1 cellular context compared by ENCODE assay signal in the genomic region with DNA sequence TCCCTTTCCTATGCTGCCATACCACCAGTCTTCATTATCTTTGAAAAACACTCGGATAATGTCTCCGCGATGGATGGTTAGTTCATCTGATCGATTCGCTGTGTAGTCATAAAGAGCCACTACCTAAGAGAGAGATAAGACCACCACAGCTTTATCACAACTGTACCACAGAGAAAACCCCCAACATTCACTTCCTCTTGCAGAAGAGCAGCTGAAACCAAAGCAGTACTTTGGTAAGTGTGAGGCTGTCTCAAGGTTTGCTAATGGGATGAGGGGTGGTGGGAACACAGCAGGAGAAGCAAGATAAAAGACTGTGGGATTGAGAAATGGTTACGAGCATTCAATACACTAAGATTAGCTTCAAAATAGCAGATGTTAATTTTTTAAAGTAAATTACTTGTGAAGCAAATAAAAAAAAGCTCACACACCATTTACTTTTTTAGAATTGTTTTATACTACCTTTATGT.
TF ChIP-seq lines count a peak whose summit lies in the region.

No MANE protein-coding gene starts in this region.

TF ChIP-seq in K562, 482 proteins besides CTCF, POLR2A, EP300 and RAD21 (continued from another document and continues in another):
- TF ChIP-seq PBX2 (CRISPR knock-in tag; IDR thresholded peaks at IDR 0.05; ENCODE audit: low read depth) (no peak), PBX2 (tag; conservative IDR thresholded peaks at IDR 0.05; ENCODE audit: low read depth) (peak; percentile 90), XRCC4 (IDR thresholded peaks at IDR 0.05; ENCODE audit: extremely low read depth, insufficient read depth, insufficient read length) (no peak), ZNF224 (CRISPR knock-in tag; IDR thresholded peaks at IDR 0.05) (no peak), MAFG (tag; conservative IDR thresholded peaks at IDR 0.05) (peak; percentile 69), RUNX1 (IDR thresholded peaks at IDR 0.05; ENCODE audit: low read depth) (peak; percentile 99), DEAF1 (CRISPR knock-in tag; IDR thresholded peaks at IDR 0.05) (peak; percentile 64; the same call in 1 of the 2 replicates), SMAD4 (CRISPR knock-in tag; conservative IDR thresholded peaks at IDR 0.05) (peak; percentile 99), BRD4 (IDR thresholded peaks at IDR 0.05) (no peak), RFX5 (IDR thresholded peaks at IDR 0.05; ENCODE audit: low read depth, low read length) (no peak), AFF4 (CRISPR knock-in tag; IDR thresholded peaks at IDR 0.05) (peak; percentile 81; the same call in 1 of the 2 replicates), HNRNPUL1 (IDR thresholded peaks at IDR 0.05; ENCODE audit: low read length) (0 out of 2 replicates have a peak, but pooled peaks have one; percentile 77), SETDB1 (IDR thresholded peaks at IDR 0.05; ENCODE audit: low read length) (no peak), ZEB2 (IDR thresholded peaks at IDR 0.05) (peak; percentile 96), JUND (IDR thresholded peaks at IDR 0.05; ENCODE audit: borderline replicate concordance, low read depth, low read length) (peak; percentile 91), JUND (tag; IDR thresholded peaks at IDR 0.05; ENCODE audit: borderline replicate concordance, low read depth, low read length) (peak; percentile 91; the same call in 2 of the 3 replicates), ERF (CRISPR knock-in tag; IDR thresholded peaks at IDR 0.05) (peak; percentile 84), MEIS2 (IDR thresholded peaks at IDR 0.05; ENCODE audit: partially characterized antibody) (peak; percentile 97), NONO (IDR thresholded peaks at IDR 0.05; ENCODE audit: low read depth in 2 of 2, low read length in 1 of 2) (peak in 1 of 2 experiments; percentile 97; a peak in 2 of 4 replicates), NBN (IDR thresholded peaks at IDR 0.05; ENCODE audit: low read depth) (peak; percentile 100), CEBPB (tag; IDR thresholded peaks at IDR 0.05) (peak; percentile 98), POLR2H (tag; IDR thresholded peaks at IDR 0.05; ENCODE audit: low read depth) (peak; percentile 81), GTF2F1 (IDR thresholded peaks at IDR 0.05; ENCODE audit: low read depth, low read length) (no peak), USF2 (CRISPR knock-in tag; IDR thresholded peaks at IDR 0.05) (no peak), ILK (tag; IDR thresholded peaks at IDR 0.05; ENCODE audit: borderline replicate concordance, low read depth) (no peak), ZNF184 (CRISPR knock-in tag; IDR thresholded peaks at IDR 0.05) (no peak), RBM17 (IDR thresholded peaks at IDR 0.05; ENCODE audit: borderline replicate concordance, low read depth, low read length) (no peak), TCF7 (IDR thresholded peaks at IDR 0.05; ENCODE audit: borderline replicate concordance) (peak; percentile 82; the same call in 1 of the 2 replicates), TCFL5 (CRISPR knock-in tag; conservative IDR thresholded peaks at IDR 0.05) (peak; percentile 81; the same call in 1 of the 2 replicates), HNRNPL (IDR thresholded peaks at IDR 0.05; ENCODE audit: low read depth, low read length) (no peak), ARID3A (IDR thresholded peaks at IDR 0.05; ENCODE audit: borderline replicate concordance, low read depth, low read length) (peak; percentile 56; the same call in 1 of the 2 replicates), ZBTB17 (CRISPR knock-in tag; IDR thresholded peaks at IDR 0.05) (peak; percentile 90)
- TF ChIP-seq, protein P1, sequence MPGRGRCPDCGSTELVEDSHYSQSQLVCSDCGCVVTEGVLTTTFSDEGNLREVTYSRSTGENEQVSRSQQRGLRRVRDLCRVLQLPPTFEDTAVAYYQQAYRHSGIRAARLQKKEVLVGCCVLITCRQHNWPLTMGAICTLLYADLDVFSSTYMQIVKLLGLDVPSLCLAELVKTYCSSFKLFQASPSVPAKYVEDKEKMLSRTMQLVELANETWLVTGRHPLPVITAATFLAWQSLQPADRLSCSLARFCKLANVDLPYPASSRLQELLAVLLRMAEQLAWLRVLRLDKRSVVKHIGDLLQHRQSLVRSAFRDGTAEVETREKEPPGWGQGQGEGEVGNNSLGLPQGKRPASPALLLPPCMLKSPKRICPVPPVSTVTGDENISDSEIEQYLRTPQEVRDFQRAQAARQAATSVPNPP (IDR thresholded peaks at IDR 0.05; ENCODE audit: borderline replicate concordance, insufficient read depth, insufficient read length), result no peak
- TF ChIP-seq, protein P2, sequence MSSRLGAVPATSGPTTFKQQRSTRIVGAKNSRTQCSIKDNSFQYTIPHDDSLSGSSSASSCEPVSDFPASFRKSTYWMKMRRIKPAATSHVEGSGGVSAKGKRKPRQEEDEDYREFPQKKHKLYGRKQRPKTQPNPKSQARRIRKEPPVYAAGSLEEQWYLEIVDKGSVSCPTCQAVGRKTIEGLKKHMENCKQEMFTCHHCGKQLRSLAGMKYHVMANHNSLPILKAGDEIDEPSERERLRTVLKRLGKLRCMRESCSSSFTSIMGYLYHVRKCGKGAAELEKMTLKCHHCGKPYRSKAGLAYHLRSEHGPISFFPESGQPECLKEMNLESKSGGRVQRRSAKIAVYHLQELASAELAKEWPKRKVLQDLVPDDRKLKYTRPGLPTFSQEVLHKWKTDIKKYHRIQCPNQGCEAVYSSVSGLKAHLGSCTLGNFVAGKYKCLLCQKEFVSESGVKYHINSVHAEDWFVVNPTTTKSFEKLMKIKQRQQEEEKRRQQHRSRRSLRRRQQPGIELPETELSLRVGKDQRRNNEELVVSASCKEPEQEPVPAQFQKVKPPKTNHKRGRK (tag; IDR thresholded peaks at IDR 0.05), result no peak
- TF ChIP-seq, protein P3, sequence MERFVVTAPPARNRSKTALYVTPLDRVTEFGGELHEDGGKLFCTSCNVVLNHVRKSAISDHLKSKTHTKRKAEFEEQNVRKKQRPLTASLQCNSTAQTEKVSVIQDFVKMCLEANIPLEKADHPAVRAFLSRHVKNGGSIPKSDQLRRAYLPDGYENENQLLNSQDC (CRISPR knock-in tag; IDR thresholded peaks at IDR 0.05), result peak; percentile 32; the same call in 1 of the 2 replicates
- TF ChIP-seq, protein P4, sequence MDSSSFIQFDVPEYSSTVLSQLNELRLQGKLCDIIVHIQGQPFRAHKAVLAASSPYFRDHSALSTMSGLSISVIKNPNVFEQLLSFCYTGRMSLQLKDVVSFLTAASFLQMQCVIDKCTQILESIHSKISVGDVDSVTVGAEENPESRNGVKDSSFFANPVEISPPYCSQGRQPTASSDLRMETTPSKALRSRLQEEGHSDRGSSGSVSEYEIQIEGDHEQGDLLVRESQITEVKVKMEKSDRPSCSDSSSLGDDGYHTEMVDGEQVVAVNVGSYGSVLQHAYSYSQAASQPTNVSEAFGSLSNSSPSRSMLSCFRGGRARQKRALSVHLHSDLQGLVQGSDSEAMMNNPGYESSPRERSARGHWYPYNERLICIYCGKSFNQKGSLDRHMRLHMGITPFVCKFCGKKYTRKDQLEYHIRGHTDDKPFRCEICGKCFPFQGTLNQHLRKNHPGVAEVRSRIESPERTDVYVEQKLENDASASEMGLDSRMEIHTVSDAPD (CRISPR knock-in tag; IDR thresholded peaks at IDR 0.05), result no peak
- TF ChIP-seq, protein P5, sequence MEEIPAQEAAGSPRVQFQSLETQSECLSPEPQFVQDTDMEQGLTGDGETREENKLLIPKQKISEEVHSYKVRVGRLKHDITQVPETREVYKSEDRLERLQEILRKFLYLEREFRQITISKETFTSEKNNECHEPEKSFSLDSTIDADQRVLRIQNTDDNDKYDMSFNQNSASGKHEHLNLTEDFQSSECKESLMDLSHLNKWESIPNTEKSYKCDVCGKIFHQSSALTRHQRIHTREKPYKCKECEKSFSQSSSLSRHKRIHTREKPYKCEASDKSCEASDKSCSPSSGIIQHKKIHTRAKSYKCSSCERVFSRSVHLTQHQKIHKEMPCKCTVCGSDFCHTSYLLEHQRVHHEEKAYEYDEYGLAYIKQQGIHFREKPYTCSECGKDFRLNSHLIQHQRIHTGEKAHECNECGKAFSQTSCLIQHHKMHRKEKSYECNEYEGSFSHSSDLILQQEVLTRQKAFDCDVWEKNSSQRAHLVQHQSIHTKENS (CRISPR knock-in tag; IDR thresholded peaks at IDR 0.05), result no peak
